Comparison of ENCODE assay signal across 10 cellular contexts in genomic region chr1:184860985-184861754, GRCh38.
A peak's percentile ranks its signal among the peaks of the same experiment; 100 is the strongest.
DNase-seq lines count a peak whose midpoint lies in the region; ATAC-seq and TF ChIP-seq lines count a peak whose summit lies in the region.
"Had no signal": no experiment of that assay in that cellular context is flagged by ENCODE, and none has a peak within 500 bp of the region (broad histone marks: within the 10 kb centered on the region; RNA-seq: fewer than 3 reads in every experiment).

No MANE protein-coding gene starts in this region.

- CTCF ChIA-PET in activated CD8-positive, alpha-beta memory T cell treated with anti-CD3 and anti-CD28 coated beads, Interleukin-2, amount 10 ng/mL, durations not matched to agents 7 days and 5 days (lab: Charles Lee), result interaction anchor here (1.4 to 1.5 kb wide), 2 partner anchors 16 to 31 kb away, joined by 3 to 6 read pairs; no protein-coding TSS in a partner anchor

- H3K4me3 ChIP-seq in GM12865 (ENCODE audit: low read depth, low read length), result no peak overlapping the region
- H3K4me3 ChIP-seq in upper lobe of left lung, result no peak overlapping the region
- H3K4me3 ChIP-seq: adrenal gland, upper lobe of right lung had no signal

- no peaks in the 10 kb centered on the region for H3K9me3 ChIP-seq in upper lobe of left lung
- H3K9me3 ChIP-seq: adrenal gland, upper lobe of right lung had no signal

- H3K27me3 Mint-ChIP-seq in activated CD8-positive, alpha-beta memory T cell treated with anti-CD3 and anti-CD28 coated beads, Interleukin-2, amount 10 ng/mL, durations not matched to agents 7 days and 5 days, result no peaks in the 10 kb centered on the region

- TF ChIP-seq CTCF in GM12865 (IDR thresholded peaks at IDR 0.05; ENCODE audit: insufficient read depth, low read depth, low read length, missing control alignments), result no peak
- no peak for TF ChIP-seq CTCF in upper lobe of left lung (IDR thresholded peaks at IDR 0.05)

- H3K27ac ChIP-seq in upper lobe of left lung, result peak overlapping the region in 1 of 4 donors; percentile 2
- H3K27ac ChIP-seq: adrenal gland, upper lobe of right lung had no signal

- no peak overlapping the region for H3K27ac Mint-ChIP-seq in activated CD8-positive, alpha-beta memory T cell treated with anti-CD3 and anti-CD28 coated beads, Interleukin-2, amount 10 ng/mL, durations not matched to agents 7 days and 5 days

- H3K4me1 Mint-ChIP-seq in activated CD8-positive, alpha-beta memory T cell treated with anti-CD3 and anti-CD28 coated beads, Interleukin-2, amount 10 ng/mL, durations not matched to agents 7 days and 5 days, result peaks cover 28% of the 10 kb centered on the region

- H3K9me3 Mint-ChIP-seq in activated CD8-positive, alpha-beta memory T cell treated with anti-CD3 and anti-CD28 coated beads, Interleukin-2, amount 10 ng/mL, durations not matched to agents 7 days and 5 days (ENCODE audit: low read depth), result peaks cover 2% of the 10 kb centered on the region

- peak; percentile 59 for DNase-seq in GM12865 (ENCODE audit: low read depth)
- peak; percentile 82 for DNase-seq in cerebellum (ENCODE audit: low spot score)
- DNase-seq in activated CD8-positive, alpha-beta memory T cell treated with anti-CD3 and anti-CD28 coated beads, Interleukin-2, amount 10 ng/mL, durations not matched to agents 7 days and 5 days, result no peak
- DNase-seq in upper lobe of left lung, result no peak
- no peak for DNase-seq in NCI-H1436 (lab: John Stamatoyannopoulos, UW)
- no peak for DNase-seq in NCI-H510A (lab: John Stamatoyannopoulos, UW)
- DNase-seq: adrenal gland, upper lobe of right lung had no signal

- TF ChIP-seq POLR2A in upper lobe of left lung (IDR thresholded peaks at IDR 0.05), result no peak

- no peak for TF ChIP-seq EP300 in upper lobe of left lung (IDR thresholded peaks at IDR 0.05)

- H3K4me3 Mint-ChIP-seq in activated CD8-positive, alpha-beta memory T cell treated with anti-CD3 and anti-CD28 coated beads, Interleukin-2, amount 10 ng/mL, durations not matched to agents 7 days and 5 days, result no peak overlapping the region

- H3K36me3 ChIP-seq in upper lobe of left lung, result no peaks in the 10 kb centered on the region
- H3K36me3 ChIP-seq: adrenal gland, upper lobe of right lung had no signal

- peak; percentile 70 for ATAC-seq in GM21367 (IDR thresholded peaks at IDR 0.05; ENCODE audit: unreplicated experiment)
- peak; percentile 85 for ATAC-seq in HG03354 (IDR thresholded peaks at IDR 0.05; ENCODE audit: poor library complexity, severe bottlenecking, unreplicated experiment)
- no peak for ATAC-seq in activated CD8-positive, alpha-beta memory T cell treated with anti-CD3 and anti-CD28 coated beads, Interleukin-2, amount 10 ng/mL, durations not matched to agents 7 days and 5 days
- ATAC-seq in upper lobe of left lung (ENCODE audit: low FRiP score in 2 of 2), result no peak
- ATAC-seq: upper lobe of right lung had no signal

- 68 to 70% methylated on average over 2 of the region's 2 CpGs for WGBS in upper lobe of left lung, 2 donors

- peaks cover 34% of the 10 kb centered on the region for H3K36me3 Mint-ChIP-seq in activated CD8-positive, alpha-beta memory T cell treated with anti-CD3 and anti-CD28 coated beads, Interleukin-2, amount 10 ng/mL, durations not matched to agents 7 days and 5 days

- no peaks in the 10 kb centered on the region for H3K27me3 ChIP-seq in upper lobe of left lung
- H3K27me3 ChIP-seq: adrenal gland, upper lobe of right lung had no signal

- peaks cover 0 to 4% (median 0%) of the 10 kb centered on the region in 4 donors for H3K4me1 ChIP-seq in upper lobe of left lung
- H3K4me1 ChIP-seq: adrenal gland, upper lobe of right lung had no signal

Comparison
In these comparisons a context has a peak if more than half of its experiments do, and no peak if none do; other contexts are left out.
1. DNase-seq: peak in GM12865 (single experiment) and cerebellum (single experiment); none in activated CD8-positive, alpha-beta memory T cell treated with anti-CD3 and anti-CD28 coated beads, Interleukin-2, amount 10 ng/mL, durations not matched to agents 7 days and 5 days (single experiment), upper lobe of left lung (0 of 2), NCI-H1436 (single experiment) and NCI-H510A (single experiment).
2. ATAC-seq: peak in GM21367 (single experiment) and HG03354 (single experiment); none in activated CD8-positive, alpha-beta memory T cell treated with anti-CD3 and anti-CD28 coated beads, Interleukin-2, amount 10 ng/mL, durations not matched to agents 7 days and 5 days (single experiment) and upper lobe of left lung (0 of 2).